ENCODE assay signal across 10 cellular contexts in the genomic region with DNA sequence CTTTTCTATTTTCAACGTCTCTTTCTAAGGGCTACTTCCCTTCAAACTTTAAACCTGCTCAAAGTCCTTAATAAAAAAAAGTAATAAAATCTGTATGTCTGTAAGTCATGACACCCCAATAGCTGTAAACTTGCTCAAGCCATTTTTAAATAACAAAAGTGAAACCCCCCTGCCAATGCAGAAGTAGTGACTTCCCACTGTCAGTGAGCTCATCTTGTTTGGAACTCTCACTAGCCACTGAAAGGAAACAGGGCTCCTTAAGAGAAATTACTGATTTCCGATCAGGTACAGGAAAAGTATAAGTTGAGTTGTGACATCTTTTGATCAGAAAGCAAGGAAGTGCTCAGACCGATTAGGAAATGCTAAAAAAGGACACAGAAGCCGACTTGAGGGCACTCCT.
A peak's percentile ranks its signal among the peaks of the same experiment; 100 is the strongest.
DNase-seq lines count a peak whose midpoint lies in the region; ATAC-seq and TF ChIP-seq lines count a peak whose summit lies in the region.
"Had no signal": no experiment of that assay in that cellular context is flagged by ENCODE, and none has a peak within 500 bp of the region (broad histone marks: within the 10 kb centered on the region; RNA-seq: fewer than 3 reads in every experiment).

No MANE protein-coding gene starts in this region.

- H3K27ac ChIP-seq in RWPE1, result no peak overlapping the region

- DNase-seq in GM10266 (ENCODE audit: extremely low spot score) (peak; percentile 18), RWPE1 (ENCODE audit: low spot score) (no peak), NCI-H1694 treated with DMSO at 0.1 percent for 48 hours (lab: John Stamatoyannopoulos, UW) (no peak)
- no peak for DNase-seq in stimulated activated CD4-positive, alpha-beta T cell treated with anti-CD3 and anti-CD28 coated beads, Interleukin-4, amount 100 ng/mL, for 4 hours
- DNase-seq: GDM1 had no signal

- H3K4me1 Mint-ChIP-seq in dendritic cell treated with granulocyte-macrophage colony-stimulating factor and Interleukin-4, amounts not matched to agents 40 ng/mL and 50 ng/mL, for 4 days (ENCODE audit: low read depth), result peaks cover 68% of the 10 kb centered on the region

- H3K9me3 Mint-ChIP-seq in dendritic cell treated with granulocyte-macrophage colony-stimulating factor and Interleukin-4, amounts not matched to agents 40 ng/mL and 50 ng/mL, for 4 days, result peaks cover 8% of the 10 kb centered on the region

- H3K36me3 Mint-ChIP-seq in dendritic cell treated with granulocyte-macrophage colony-stimulating factor and Interleukin-4, amounts not matched to agents 40 ng/mL and 50 ng/mL, for 4 days (ENCODE audit: low read depth), result peaks cover 29% of the 10 kb centered on the region

- H3K27me3 Mint-ChIP-seq in dendritic cell treated with granulocyte-macrophage colony-stimulating factor and Interleukin-4, amounts not matched to agents 40 ng/mL and 50 ng/mL, for 4 days, result no peaks in the 10 kb centered on the region

- CTCF ChIA-PET in RWPE1 (lab: Yijun Ruan, JAX), result interaction anchor here (0.7 kb wide), 2 partner anchors 23 to 68 kb away, joined by 3 read pairs; no protein-coding TSS in a partner anchor

- intact Hi-C loops in dendritic cell treated with granulocyte-macrophage colony-stimulating factor and Interleukin-4, amounts not matched to agents 40 ng/mL and 50 ng/mL, for 4 days (cut with micrococcal nuclease), result loop anchor here (10.0 kb wide), 1 partner anchor 204 kb away; no protein-coding TSS in a partner anchor

- peak overlapping the region; percentile 91 for H3K27ac Mint-ChIP-seq in dendritic cell treated with granulocyte-macrophage colony-stimulating factor and Interleukin-4, amounts not matched to agents 40 ng/mL and 50 ng/mL, for 4 days

- TF ChIP-seq CTCF in GM10266 (IDR thresholded peaks at IDR 0.05; ENCODE audit: control insufficient read depth, insufficient read depth, low read depth, missing control alignments), result no peak
- no peak for TF ChIP-seq CTCF in RWPE1 (conservative IDR thresholded peaks at IDR 0.05; ENCODE audit: low read depth)

- POLR2A ChIA-PET in RWPE1 (lab: Yijun Ruan, JAX; ENCODE audit: low non-redundant PET), result no interaction called here

- ATAC-seq in GM19452 (IDR thresholded peaks at IDR 0.05; ENCODE audit: unreplicated experiment), result peak; percentile 59
- peak; percentile 40 for ATAC-seq in HG03521 (IDR thresholded peaks at IDR 0.05; ENCODE audit: unreplicated experiment)
- ATAC-seq in GM21576 (IDR thresholded peaks at IDR 0.05; ENCODE audit: unreplicated experiment), result no peak
- ATAC-seq: SK-N-SH treated with all-trans-retinoic acid at 6 μM for 48 hours had no signal

- peak overlapping the region; percentile 72 for H3K4me3 Mint-ChIP-seq in dendritic cell treated with granulocyte-macrophage colony-stimulating factor and Interleukin-4, amounts not matched to agents 40 ng/mL and 50 ng/mL, for 4 days
